In genomic region chr5:134846641-134846960, GRCh38 we compare ENCODE assay signal across 7 cellular contexts. TPM values are rescaled to one million over a fixed set of nuclear protein-coding genes. Genes with fewer than 3 reads are reported as not detected.
DNase-seq lines count a peak whose midpoint lies in the region; ATAC-seq and TF ChIP-seq lines count a peak whose summit lies in the region.

No MANE protein-coding gene starts in this region.

- H3K4me2 ChIP-seq in KMS-11 = peak overlapping the region; percentile 77
- peak overlapping the region; percentile 84 for H3K4me2 ChIP-seq in hepatocyte

- no peaks in the 10 kb centered on the region for H3K9me3 ChIP-seq in hepatocyte (ENCODE audit: low read depth)

- H3K36me3 Mint-ChIP-seq in activated T-helper 2 cell treated with anti-CD3 and anti-CD28 coated beads, Interferon-gamma antibody, Interleukin-2, Interleukin-4, amounts not matched to agents 10 μg/mL and 5 μg/mL and 100 μg/mL, durations not matched to agents 14 hours and 24 hours and 36 hours (ENCODE audit: low read depth) = peaks cover 39% of the 10 kb centered on the region

- peak overlapping the region; percentile 92 for H3K27ac ChIP-seq in KMS-11
- H3K27ac ChIP-seq in hepatocyte = peak overlapping the region; percentile 98
- H3K27ac ChIP-seq in skin epidermis = peak overlapping the region; percentile 79 to 99 (median 97)

- intact Hi-C loops in activated T-helper 2 cell treated with anti-CD3 and anti-CD28 coated beads, Interferon-gamma antibody, Interleukin-2, Interleukin-4, amounts not matched to agents 10 μg/mL and 5 μg/mL and 100 μg/mL, durations not matched to agents 14 hours and 24 hours and 36 hours (cut with micrococcal nuclease) = loop anchor here (1.0 kb wide), 2 partner anchors 28 to 59 kb away; partner anchors contain the start of genes PCBD2 and TXNDC15

- TF ChIP-seq CTCF in KMS-11 (conservative IDR thresholded peaks at IDR 0.05; ENCODE audit: low read depth, low read length) = no peak
- no peak for TF ChIP-seq CTCF in hepatocyte (IDR thresholded peaks at IDR 0.05; ENCODE audit: poor library complexity)

- no peaks in the 10 kb centered on the region for H3K9me3 Mint-ChIP-seq in activated T-helper 2 cell treated with anti-CD3 and anti-CD28 coated beads, Interferon-gamma antibody, Interleukin-2, Interleukin-4, amounts not matched to agents 10 μg/mL and 5 μg/mL and 100 μg/mL, durations not matched to agents 14 hours and 24 hours and 36 hours

- peak; percentile 7 for ATAC-seq in GM18867 (IDR thresholded peaks at IDR 0.05; ENCODE audit: unreplicated experiment)

- H3K79me2 ChIP-seq in KMS-11 (ENCODE audit: insufficient read depth, low read depth) (peaks cover 52% of the 10 kb centered on the region), hepatocyte (peaks cover 52% of the 10 kb centered on the region)

- H4K20me1 ChIP-seq in KMS-11 (ENCODE audit: insufficient read depth) = peaks cover 6% of the 10 kb centered on the region; the same call in 1 of the 2 replicates
- peaks cover 14% of the 10 kb centered on the region for H4K20me1 ChIP-seq in hepatocyte (ENCODE audit: insufficient read depth, poor library complexity, severe bottlenecking)

- in situ Hi-C loops in G401 (cut with HindIII; ENCODE audit: low sequenced_read_pairs) = no loop called here

- H3K4me3 ChIP-seq in KMS-11 (IDR thresholded peaks at IDR 0.05; ENCODE audit: insufficient read depth, low read depth, low read length) (no peak overlapping the region), hepatocyte (peak overlapping the region; percentile 82), skin epidermis (peak overlapping the region; percentile 63 to 92 (median 83))

- peak overlapping the region; percentile 94 for H3K4me3 Mint-ChIP-seq in activated T-helper 2 cell treated with anti-CD3 and anti-CD28 coated beads, Interferon-gamma antibody, Interleukin-2, Interleukin-4, amounts not matched to agents 10 μg/mL and 5 μg/mL and 100 μg/mL, durations not matched to agents 14 hours and 24 hours and 36 hours (ENCODE audit: low read depth)

- H3K4me1 ChIP-seq in KMS-11 (ENCODE audit: low read depth, poor library complexity, severe bottlenecking) (peaks cover 39% of the 10 kb centered on the region), hepatocyte (ENCODE audit: insufficient read depth) (peaks cover 17% of the 10 kb centered on the region)

- H3K27ac Mint-ChIP-seq in activated T-helper 2 cell treated with anti-CD3 and anti-CD28 coated beads, Interferon-gamma antibody, Interleukin-2, Interleukin-4, amounts not matched to agents 10 μg/mL and 5 μg/mL and 100 μg/mL, durations not matched to agents 14 hours and 24 hours and 36 hours = peak overlapping the region; percentile 97

- H2AFZ ChIP-seq in KMS-11 (ENCODE audit: low read depth) = peak overlapping the region; percentile 48
- peak overlapping the region; percentile 68 for H2AFZ ChIP-seq in hepatocyte

- H3K36me3 ChIP-seq in KMS-11 (ENCODE audit: insufficient read depth) (no peaks in the 10 kb centered on the region; the same call in 1 of the 2 replicates), hepatocyte (replicated peaks; ENCODE audit: insufficient read depth, low read depth) (no peaks in the 10 kb centered on the region)

- WGBS in hepatocyte (ENCODE audit: low lambda C conversion rate, missing lambda C conversion rate) = 1% methylated on average over 11 of the region's 11 CpGs

- peak overlapping the region; percentile 93 for H3K9ac ChIP-seq in KMS-11

- H3K9me2 ChIP-seq in hepatocyte (replicated peaks; ENCODE audit: insufficient read depth) = no peaks in the 10 kb centered on the region

- no peak for DNase-seq in activated T-helper 2 cell treated with anti-CD3 and anti-CD28 coated beads, Interferon-gamma antibody, Interleukin-2, Interleukin-4, amounts not matched to agents 10 μg/mL and 5 μg/mL and 100 μg/mL, durations not matched to agents 14 hours and 24 hours and 36 hours (ENCODE audit: low spot score)
- DNase-seq in hepatocyte (ENCODE audit: low spot score) (peak; percentile 24), activated gamma-delta T cell treated with Interleukin-2 at 50 U/mL for 16 hours (no peak), G401 (ENCODE audit: low spot score) (no peak)

- H3K4me1 Mint-ChIP-seq in activated T-helper 2 cell treated with anti-CD3 and anti-CD28 coated beads, Interferon-gamma antibody, Interleukin-2, Interleukin-4, amounts not matched to agents 10 μg/mL and 5 μg/mL and 100 μg/mL, durations not matched to agents 14 hours and 24 hours and 36 hours (ENCODE audit: low read depth) = peaks cover 28% of the 10 kb centered on the region

- no peaks in the 10 kb centered on the region for H3K27me3 Mint-ChIP-seq in activated T-helper 2 cell treated with anti-CD3 and anti-CD28 coated beads, Interferon-gamma antibody, Interleukin-2, Interleukin-4, amounts not matched to agents 10 μg/mL and 5 μg/mL and 100 μg/mL, durations not matched to agents 14 hours and 24 hours and 36 hours (ENCODE audit: low read depth)

- H3K27me3 ChIP-seq in KMS-11 (ENCODE audit: insufficient read depth, low read depth) (no peaks in the 10 kb centered on the region), hepatocyte (no peaks in the 10 kb centered on the region)

RNA-seq across cellular contexts. Expression of gene C5orf24, which starts 0.8 kb away (rescaled TPM):
- total RNA-seq in activated T-helper 2 cell treated with anti-CD3 and anti-CD28 coated beads, Interferon-gamma antibody, Interleukin-2, Interleukin-4, amounts not matched to agents 10 μg/mL and 5 μg/mL and 100 μg/mL, durations not matched to agents 14 hours and 24 hours and 36 hours = 36.0 and 40.5 TPM in 2 replicates
- total RNA-seq in hepatocyte = 67.0 and 70.4 TPM in 2 replicates
- polyA plus RNA-seq in hepatocyte = 27.3 and 29.2 TPM in 2 replicates
- 16.0 and 22.7 TPM in 2 replicates for total RNA-seq in G401 (2014; rRNA removed; shearing (Covaris generic))

RNA-seq across cellular contexts. Expression of gene TXNDC15, which starts 27.6 kb away (rescaled TPM):
- 53.9 and 56.9 TPM in 2 replicates for total RNA-seq in activated T-helper 2 cell treated with anti-CD3 and anti-CD28 coated beads, Interferon-gamma antibody, Interleukin-2, Interleukin-4, amounts not matched to agents 10 μg/mL and 5 μg/mL and 100 μg/mL, durations not matched to agents 14 hours and 24 hours and 36 hours
- total RNA-seq in hepatocyte = 76.0 and 95.4 TPM in 2 replicates
- 56.7 and 58.0 TPM in 2 replicates for polyA plus RNA-seq in hepatocyte
- total RNA-seq in G401 (2014; rRNA removed; shearing (Covaris generic)) = 51.4 and 81.3 TPM in 2 replicates

RNA-seq across cellular contexts. Expression of gene PCBD2, which starts 58.3 kb away (rescaled TPM):
- 13.3 and 14.1 TPM in 2 replicates for total RNA-seq in activated T-helper 2 cell treated with anti-CD3 and anti-CD28 coated beads, Interferon-gamma antibody, Interleukin-2, Interleukin-4, amounts not matched to agents 10 μg/mL and 5 μg/mL and 100 μg/mL, durations not matched to agents 14 hours and 24 hours and 36 hours
- total RNA-seq in hepatocyte = 5.2 and 7.6 TPM in 2 replicates
- polyA plus RNA-seq in hepatocyte = 14.0 and 15.3 TPM in 2 replicates
- total RNA-seq in G401 (2014; rRNA removed; shearing (Covaris generic)) = 4.0 and 12.7 TPM in 2 replicates
